ENCODE assay signal across 10 cellular contexts in the genomic region with DNA sequence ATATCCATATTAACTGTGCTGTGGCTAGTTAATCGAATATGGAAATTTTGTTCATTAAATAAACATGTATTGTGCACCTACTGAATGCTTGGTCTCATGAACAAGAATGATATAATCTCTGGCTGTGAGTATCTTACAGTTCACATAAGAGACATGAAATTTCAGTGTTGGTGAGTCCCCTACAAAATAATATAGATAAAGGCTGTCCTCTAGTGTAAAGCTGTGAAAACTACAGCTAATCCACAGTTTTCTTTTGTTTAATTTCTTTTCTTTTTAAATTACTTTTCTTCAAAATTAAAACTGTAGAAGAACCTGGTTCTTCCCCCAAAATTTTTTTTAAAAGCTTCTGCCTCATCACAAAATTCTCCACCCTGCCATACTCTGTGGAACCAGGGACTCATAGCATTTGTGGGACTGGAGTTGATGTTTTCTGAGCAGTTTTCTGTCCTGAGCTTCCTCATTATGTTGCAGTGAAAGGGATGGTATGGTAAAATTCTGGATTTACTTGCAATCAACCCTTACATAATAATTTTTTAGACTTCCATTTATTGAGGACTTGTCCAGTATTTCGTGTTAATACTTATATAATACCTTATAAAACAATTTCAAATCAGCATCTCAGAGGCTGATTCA.
DNase-seq lines count a peak whose midpoint lies in the region; ATAC-seq and TF ChIP-seq lines count a peak whose summit lies in the region.
"Had no signal": no experiment of that assay in that cellular context is flagged by ENCODE, and none has a peak within 500 bp of the region (broad histone marks: within the 10 kb centered on the region; RNA-seq: fewer than 3 reads in every experiment).

No MANE protein-coding gene starts in this region.

- no peaks in the 10 kb centered on the region for H3K27me3 ChIP-seq in BE2C
- no peaks in the 10 kb centered on the region for H3K27me3 ChIP-seq in adrenal gland
- H3K27me3 ChIP-seq in right lobe of liver: no peaks in the 10 kb centered on the region
- H3K27me3 ChIP-seq: vagina had no signal

- no peaks in the 10 kb centered on the region for H3K36me3 Mint-ChIP-seq in activated naive CD4-positive, alpha-beta T cell treated with anti-CD3 and anti-CD28 coated beads, Interleukin-2, amount 50 U/mL, for 72 hours

- H3K27ac Mint-ChIP-seq in activated naive CD4-positive, alpha-beta T cell treated with anti-CD3 and anti-CD28 coated beads, Interleukin-2, amount 50 U/mL, for 72 hours: no peak overlapping the region
- H3K27ac Mint-ChIP-seq: activated CD4-positive, alpha-beta T cell treated with anti-CD3 and anti-CD28 coated beads for 36 hours had no signal

- 6 to 37% (median 22%) methylated on average over 2 of the region's 2 CpGs for WGBS in adrenal gland, 4 donors
- WGBS in right lobe of liver (ENCODE audit: insufficient coverage, low coverage, low lambda C conversion rate, missing lambda C conversion rate): 26% methylated on average over 2 of the region's 2 CpGs

- intact Hi-C loops in adrenal gland (cut with DNase I) (loop anchor here (5.0 kb wide), 2 partner anchors 138 to 143 kb away; no protein-coding TSS in a partner anchor), right lobe of liver (cut with DNase I) (no loop called here)

- no peaks in the 10 kb centered on the region for H3K36me3 ChIP-seq in BE2C
- H3K36me3 ChIP-seq in adrenal gland (replicated peaks in 1 of 2): no peaks in the 10 kb centered on the region
- no peaks in the 10 kb centered on the region for H3K36me3 ChIP-seq in right lobe of liver
- H3K36me3 ChIP-seq: vagina had no signal

- H3K27ac ChIP-seq in adrenal gland (no peak overlapping the region), right lobe of liver (no peak overlapping the region)
- H3K27ac ChIP-seq: vagina had no signal

- DNase-seq in BE2C (no peak), LHCN-M2 (ENCODE audit: low read depth) (peak; percentile 20), adrenal gland (no peak), right lobe of liver (no peak), AG08396 (ENCODE audit: low spot score) (no peak)
- DNase-seq in activated naive CD4-positive, alpha-beta T cell treated with anti-CD3 and anti-CD28 coated beads, Interleukin-2, amount 50 U/mL, for 72 hours (ENCODE audit: low spot score in 2 of 2): no peak
- DNase-seq: activated CD4-positive, alpha-beta T cell treated with anti-CD3 and anti-CD28 coated beads for 36 hours had no signal

- H3K9me3 Mint-ChIP-seq in activated naive CD4-positive, alpha-beta T cell treated with anti-CD3 and anti-CD28 coated beads, Interleukin-2, amount 50 U/mL, for 72 hours: peaks cover 4 to 5% of the 10 kb centered on the region in 2 donors

- ATAC-seq in right lobe of liver (no peak), GM18867 (IDR thresholded peaks at IDR 0.05; ENCODE audit: unreplicated experiment) (no peak), HG03280 (IDR thresholded peaks at IDR 0.05; ENCODE audit: unreplicated experiment) (no peak)
- ATAC-seq in activated naive CD4-positive, alpha-beta T cell treated with anti-CD3 and anti-CD28 coated beads, Interleukin-2, amount 50 U/mL, for 72 hours: no peak
- ATAC-seq: activated CD4-positive, alpha-beta T cell treated with anti-CD3 and anti-CD28 coated beads for 36 hours had no signal

- H3K9me3 ChIP-seq in BE2C (no peaks in the 10 kb centered on the region), adrenal gland (replicated peaks in 1 of 3) (no peaks in the 10 kb centered on the region), right lobe of liver (no peaks in the 10 kb centered on the region)
- H3K9me3 ChIP-seq: vagina had no signal

- TF ChIP-seq CTCF in BE2C (IDR thresholded peaks at IDR 0.05; ENCODE audit: low read depth, low read length) (peak; percentile 69), adrenal gland (IDR thresholded peaks at IDR 0.05) (peak; percentile 38 to 86 (median 76)), right lobe of liver (IDR thresholded peaks at IDR 0.05) (peak; percentile 13 to 34 (median 26))

- H3K4me3 ChIP-seq in BE2C (ENCODE audit: low read depth, low read length) (no peak overlapping the region), adrenal gland (no peak overlapping the region), right lobe of liver (no peak overlapping the region)
- H3K4me3 ChIP-seq: vagina had no signal

- H3K4me1 ChIP-seq in BE2C (no peaks in the 10 kb centered on the region), adrenal gland (replicated peaks in 1 of 2) (no peaks in the 10 kb centered on the region), right lobe of liver (no peaks in the 10 kb centered on the region)
- H3K4me1 ChIP-seq: vagina had no signal

- TF ChIP-seq POLR2A in adrenal gland (IDR thresholded peaks at IDR 0.05) (no peak), right lobe of liver (IDR thresholded peaks at IDR 0.05) (no peak)

Comparison
In these comparisons a context has a peak if more than half of its experiments do, and no peak if none do; other contexts are left out.
1. CTCF ChIP-seq: peak in every context shown above with its lines; median percentile 76 in adrenal gland; 69 in BE2C; 26 in right lobe of liver.
2. intact Hi-C loops: an anchor here in adrenal gland (5.0 kb wide); none called in right lobe of liver.